In the genomic region with DNA sequence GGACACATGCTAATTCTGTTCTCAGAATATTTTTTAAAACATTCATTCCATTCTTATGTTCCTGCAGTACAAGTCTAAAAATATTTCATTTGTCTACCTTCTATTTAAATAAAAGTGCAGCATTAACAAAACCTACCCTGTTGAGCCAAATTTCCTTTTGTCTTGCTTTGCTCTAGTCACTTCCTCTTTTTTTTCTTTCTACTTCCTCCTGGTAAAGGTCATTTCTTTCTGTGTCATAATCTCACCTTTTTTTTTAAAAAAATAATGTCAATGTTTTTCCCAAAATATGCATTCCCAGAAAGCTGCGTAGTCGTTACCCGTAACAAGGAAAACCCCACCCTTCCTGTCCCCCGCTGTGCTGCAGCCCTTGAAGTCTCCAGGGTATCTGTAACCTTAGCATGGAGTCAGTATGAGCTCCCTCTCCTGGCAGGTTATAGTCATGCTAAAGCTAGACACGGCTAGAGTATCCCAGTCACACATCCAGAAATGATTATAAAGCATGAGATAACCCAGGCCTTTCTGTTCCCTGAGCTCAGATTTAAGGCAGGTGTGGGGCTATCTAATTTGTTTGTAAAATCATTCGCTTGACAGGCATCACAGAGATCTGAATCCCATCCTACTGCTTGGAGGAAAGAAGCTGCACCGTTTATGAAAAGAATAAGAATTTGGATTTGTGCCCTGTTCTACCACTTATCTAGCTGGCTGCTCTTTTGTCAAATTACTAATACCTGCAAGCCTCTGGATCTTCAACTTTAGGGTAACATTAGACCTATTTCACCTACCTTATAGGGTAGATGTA, we compare ENCODE assay signal across 1 cellular context.
TF ChIP-seq lines count a peak whose summit lies in the region.

No MANE protein-coding gene starts in this region.

TF ChIP-seq in K562, 482 proteins besides CTCF, POLR2A, EP300 and RAD21 (continued from another document and continues in another):
- TF ChIP-seq JUNB (CRISPR knock-in tag; conservative IDR thresholded peaks at IDR 0.05) (no peak), HMG20B (CRISPR knock-in tag; IDR thresholded peaks at IDR 0.05) (no peak), ZNF41 (CRISPR knock-in tag; conservative IDR thresholded peaks at IDR 0.05) (peak; percentile 77), DIDO1 (tag; IDR thresholded peaks at IDR 0.05; ENCODE audit: low read depth) (no peak), ZBTB8A (IDR thresholded peaks at IDR 0.05; ENCODE audit: partially characterized antibody) (no peak), SOX6 (IDR thresholded peaks at IDR 0.05) (peak; percentile 80; the same call in 1 of the 2 replicates), KDM4B (IDR thresholded peaks at IDR 0.05; ENCODE audit: borderline replicate concordance in 2 of 2, low read depth in 1 of 2) (no peak), ZNF384 (IDR thresholded peaks at IDR 0.05; ENCODE audit: low read depth, low read length) (peak; percentile 94), HNRNPL (IDR thresholded peaks at IDR 0.05; ENCODE audit: low read depth, low read length) (no peak), ZNF239 (CRISPR knock-in tag; IDR thresholded peaks at IDR 0.05) (peak; percentile 66), KDM1A (IDR thresholded peaks at IDR 0.05) (peak; percentile 48 to 58; a peak in 3 of 4 replicates), U2AF2 (optimal IDR thresholded peaks at IDR 0.05; ENCODE audit: low read depth, low read length) (no peak), MXI1 (IDR thresholded peaks at IDR 0.05; ENCODE audit: low read depth, low read length) (no peak), FOXM1 (IDR thresholded peaks at IDR 0.05; ENCODE audit: low read depth) (peak; percentile 79; the same call in 1 of the 2 replicates), FOXM1 (CRISPR knock-in tag; IDR thresholded peaks at IDR 0.05; ENCODE audit: low read depth) (no peak), ZNF3 (CRISPR knock-in tag; IDR thresholded peaks at IDR 0.05) (no peak), MEIS2 (IDR thresholded peaks at IDR 0.05; ENCODE audit: partially characterized antibody) (peak; percentile 11), ZNF778 (CRISPR knock-in tag; IDR thresholded peaks at IDR 0.05) (no peak), ZEB2 (IDR thresholded peaks at IDR 0.05) (peak; percentile 79), PYGO2 (tag; IDR thresholded peaks at IDR 0.05) (peak; percentile 52; the same call in 1 of the 2 replicates), GABPA (tag; conservative IDR thresholded peaks at IDR 0.05; ENCODE audit: low read depth) (peak; percentile 92), SREBF2 (CRISPR knock-in tag; IDR thresholded peaks at IDR 0.05) (no peak), TAF9B (IDR thresholded peaks at IDR 0.05; ENCODE audit: partially characterized antibody) (peak; percentile 60), CEBPG (CRISPR knock-in tag; IDR thresholded peaks at IDR 0.05) (no peak), CEBPG (tag; conservative IDR thresholded peaks at IDR 0.05 in 1 of 2, IDR thresholded peaks at IDR 0.05 in 1 of 2) (peak in 1 of 2 experiments; percentile 42; a peak in 1 of 4 replicates), ZNF263 (CRISPR knock-in tag; IDR thresholded peaks at IDR 0.05; ENCODE audit: borderline replicate concordance) (peak; percentile 18; the same call in 1 of the 2 replicates), BCOR (IDR thresholded peaks at IDR 0.05) (no peak; the same call in 1 of the 2 replicates), HDAC8 (tag; IDR thresholded peaks at IDR 0.05) (no peak; the same call in 1 of the 2 replicates)
- TF ChIP-seq, protein P1, sequence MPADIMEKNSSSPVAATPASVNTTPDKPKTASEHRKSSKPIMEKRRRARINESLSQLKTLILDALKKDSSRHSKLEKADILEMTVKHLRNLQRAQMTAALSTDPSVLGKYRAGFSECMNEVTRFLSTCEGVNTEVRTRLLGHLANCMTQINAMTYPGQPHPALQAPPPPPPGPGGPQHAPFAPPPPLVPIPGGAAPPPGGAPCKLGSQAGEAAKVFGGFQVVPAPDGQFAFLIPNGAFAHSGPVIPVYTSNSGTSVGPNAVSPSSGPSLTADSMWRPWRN (IDR thresholded peaks at IDR 0.05; ENCODE audit: low read depth): no peak
- TF ChIP-seq, protein P2, sequence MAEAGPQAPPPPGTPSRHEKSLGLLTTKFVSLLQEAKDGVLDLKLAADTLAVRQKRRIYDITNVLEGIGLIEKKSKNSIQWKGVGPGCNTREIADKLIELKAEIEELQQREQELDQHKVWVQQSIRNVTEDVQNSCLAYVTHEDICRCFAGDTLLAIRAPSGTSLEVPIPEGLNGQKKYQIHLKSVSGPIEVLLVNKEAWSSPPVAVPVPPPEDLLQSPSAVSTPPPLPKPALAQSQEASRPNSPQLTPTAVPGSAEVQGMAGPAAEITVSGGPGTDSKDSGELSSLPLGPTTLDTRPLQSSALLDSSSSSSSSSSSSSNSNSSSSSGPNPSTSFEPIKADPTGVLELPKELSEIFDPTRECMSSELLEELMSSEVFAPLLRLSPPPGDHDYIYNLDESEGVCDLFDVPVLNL (CRISPR knock-in tag; IDR thresholded peaks at IDR 0.05; ENCODE audit: low read depth): no peak
- TF ChIP-seq, protein P3, sequence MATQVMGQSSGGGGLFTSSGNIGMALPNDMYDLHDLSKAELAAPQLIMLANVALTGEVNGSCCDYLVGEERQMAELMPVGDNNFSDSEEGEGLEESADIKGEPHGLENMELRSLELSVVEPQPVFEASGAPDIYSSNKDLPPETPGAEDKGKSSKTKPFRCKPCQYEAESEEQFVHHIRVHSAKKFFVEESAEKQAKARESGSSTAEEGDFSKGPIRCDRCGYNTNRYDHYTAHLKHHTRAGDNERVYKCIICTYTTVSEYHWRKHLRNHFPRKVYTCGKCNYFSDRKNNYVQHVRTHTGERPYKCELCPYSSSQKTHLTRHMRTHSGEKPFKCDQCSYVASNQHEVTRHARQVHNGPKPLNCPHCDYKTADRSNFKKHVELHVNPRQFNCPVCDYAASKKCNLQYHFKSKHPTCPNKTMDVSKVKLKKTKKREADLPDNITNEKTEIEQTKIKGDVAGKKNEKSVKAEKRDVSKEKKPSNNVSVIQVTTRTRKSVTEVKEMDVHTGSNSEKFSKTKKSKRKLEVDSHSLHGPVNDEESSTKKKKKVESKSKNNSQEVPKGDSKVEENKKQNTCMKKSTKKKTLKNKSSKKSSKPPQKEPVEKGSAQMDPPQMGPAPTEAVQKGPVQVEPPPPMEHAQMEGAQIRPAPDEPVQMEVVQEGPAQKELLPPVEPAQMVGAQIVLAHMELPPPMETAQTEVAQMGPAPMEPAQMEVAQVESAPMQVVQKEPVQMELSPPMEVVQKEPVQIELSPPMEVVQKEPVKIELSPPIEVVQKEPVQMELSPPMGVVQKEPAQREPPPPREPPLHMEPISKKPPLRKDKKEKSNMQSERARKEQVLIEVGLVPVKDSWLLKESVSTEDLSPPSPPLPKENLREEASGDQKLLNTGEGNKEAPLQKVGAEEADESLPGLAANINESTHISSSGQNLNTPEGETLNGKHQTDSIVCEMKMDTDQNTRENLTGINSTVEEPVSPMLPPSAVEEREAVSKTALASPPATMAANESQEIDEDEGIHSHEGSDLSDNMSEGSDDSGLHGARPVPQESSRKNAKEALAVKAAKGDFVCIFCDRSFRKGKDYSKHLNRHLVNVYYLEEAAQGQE (CRISPR knock-in tag; IDR thresholded peaks at IDR 0.05; ENCODE audit: low read depth): no peak
- TF ChIP-seq, protein P4, sequence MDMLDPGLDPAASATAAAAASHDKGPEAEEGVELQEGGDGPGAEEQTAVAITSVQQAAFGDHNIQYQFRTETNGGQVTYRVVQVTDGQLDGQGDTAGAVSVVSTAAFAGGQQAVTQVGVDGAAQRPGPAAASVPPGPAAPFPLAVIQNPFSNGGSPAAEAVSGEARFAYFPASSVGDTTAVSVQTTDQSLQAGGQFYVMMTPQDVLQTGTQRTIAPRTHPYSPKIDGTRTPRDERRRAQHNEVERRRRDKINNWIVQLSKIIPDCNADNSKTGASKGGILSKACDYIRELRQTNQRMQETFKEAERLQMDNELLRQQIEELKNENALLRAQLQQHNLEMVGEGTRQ (CRISPR knock-in tag; IDR thresholded peaks at IDR 0.05): no peak
- TF ChIP-seq, protein P5, sequence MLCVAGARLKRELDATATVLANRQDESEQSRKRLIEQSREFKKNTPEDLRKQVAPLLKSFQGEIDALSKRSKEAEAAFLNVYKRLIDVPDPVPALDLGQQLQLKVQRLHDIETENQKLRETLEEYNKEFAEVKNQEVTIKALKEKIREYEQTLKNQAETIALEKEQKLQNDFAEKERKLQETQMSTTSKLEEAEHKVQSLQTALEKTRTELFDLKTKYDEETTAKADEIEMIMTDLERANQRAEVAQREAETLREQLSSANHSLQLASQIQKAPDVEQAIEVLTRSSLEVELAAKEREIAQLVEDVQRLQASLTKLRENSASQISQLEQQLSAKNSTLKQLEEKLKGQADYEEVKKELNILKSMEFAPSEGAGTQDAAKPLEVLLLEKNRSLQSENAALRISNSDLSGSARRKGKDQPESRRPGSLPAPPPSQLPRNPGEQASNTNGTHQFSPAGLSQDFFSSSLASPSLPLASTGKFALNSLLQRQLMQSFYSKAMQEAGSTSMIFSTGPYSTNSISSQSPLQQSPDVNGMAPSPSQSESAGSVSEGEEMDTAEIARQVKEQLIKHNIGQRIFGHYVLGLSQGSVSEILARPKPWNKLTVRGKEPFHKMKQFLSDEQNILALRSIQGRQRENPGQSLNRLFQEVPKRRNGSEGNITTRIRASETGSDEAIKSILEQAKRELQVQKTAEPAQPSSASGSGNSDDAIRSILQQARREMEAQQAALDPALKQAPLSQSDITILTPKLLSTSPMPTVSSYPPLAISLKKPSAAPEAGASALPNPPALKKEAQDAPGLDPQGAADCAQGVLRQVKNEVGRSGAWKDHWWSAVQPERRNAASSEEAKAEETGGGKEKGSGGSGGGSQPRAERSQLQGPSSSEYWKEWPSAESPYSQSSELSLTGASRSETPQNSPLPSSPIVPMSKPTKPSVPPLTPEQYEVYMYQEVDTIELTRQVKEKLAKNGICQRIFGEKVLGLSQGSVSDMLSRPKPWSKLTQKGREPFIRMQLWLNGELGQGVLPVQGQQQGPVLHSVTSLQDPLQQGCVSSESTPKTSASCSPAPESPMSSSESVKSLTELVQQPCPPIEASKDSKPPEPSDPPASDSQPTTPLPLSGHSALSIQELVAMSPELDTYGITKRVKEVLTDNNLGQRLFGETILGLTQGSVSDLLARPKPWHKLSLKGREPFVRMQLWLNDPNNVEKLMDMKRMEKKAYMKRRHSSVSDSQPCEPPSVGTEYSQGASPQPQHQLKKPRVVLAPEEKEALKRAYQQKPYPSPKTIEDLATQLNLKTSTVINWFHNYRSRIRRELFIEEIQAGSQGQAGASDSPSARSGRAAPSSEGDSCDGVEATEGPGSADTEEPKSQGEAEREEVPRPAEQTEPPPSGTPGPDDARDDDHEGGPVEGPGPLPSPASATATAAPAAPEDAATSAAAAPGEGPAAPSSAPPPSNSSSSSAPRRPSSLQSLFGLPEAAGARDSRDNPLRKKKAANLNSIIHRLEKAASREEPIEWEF (CRISPR knock-in tag; IDR thresholded peaks at IDR 0.05): no peak
- TF ChIP-seq, protein P6, sequence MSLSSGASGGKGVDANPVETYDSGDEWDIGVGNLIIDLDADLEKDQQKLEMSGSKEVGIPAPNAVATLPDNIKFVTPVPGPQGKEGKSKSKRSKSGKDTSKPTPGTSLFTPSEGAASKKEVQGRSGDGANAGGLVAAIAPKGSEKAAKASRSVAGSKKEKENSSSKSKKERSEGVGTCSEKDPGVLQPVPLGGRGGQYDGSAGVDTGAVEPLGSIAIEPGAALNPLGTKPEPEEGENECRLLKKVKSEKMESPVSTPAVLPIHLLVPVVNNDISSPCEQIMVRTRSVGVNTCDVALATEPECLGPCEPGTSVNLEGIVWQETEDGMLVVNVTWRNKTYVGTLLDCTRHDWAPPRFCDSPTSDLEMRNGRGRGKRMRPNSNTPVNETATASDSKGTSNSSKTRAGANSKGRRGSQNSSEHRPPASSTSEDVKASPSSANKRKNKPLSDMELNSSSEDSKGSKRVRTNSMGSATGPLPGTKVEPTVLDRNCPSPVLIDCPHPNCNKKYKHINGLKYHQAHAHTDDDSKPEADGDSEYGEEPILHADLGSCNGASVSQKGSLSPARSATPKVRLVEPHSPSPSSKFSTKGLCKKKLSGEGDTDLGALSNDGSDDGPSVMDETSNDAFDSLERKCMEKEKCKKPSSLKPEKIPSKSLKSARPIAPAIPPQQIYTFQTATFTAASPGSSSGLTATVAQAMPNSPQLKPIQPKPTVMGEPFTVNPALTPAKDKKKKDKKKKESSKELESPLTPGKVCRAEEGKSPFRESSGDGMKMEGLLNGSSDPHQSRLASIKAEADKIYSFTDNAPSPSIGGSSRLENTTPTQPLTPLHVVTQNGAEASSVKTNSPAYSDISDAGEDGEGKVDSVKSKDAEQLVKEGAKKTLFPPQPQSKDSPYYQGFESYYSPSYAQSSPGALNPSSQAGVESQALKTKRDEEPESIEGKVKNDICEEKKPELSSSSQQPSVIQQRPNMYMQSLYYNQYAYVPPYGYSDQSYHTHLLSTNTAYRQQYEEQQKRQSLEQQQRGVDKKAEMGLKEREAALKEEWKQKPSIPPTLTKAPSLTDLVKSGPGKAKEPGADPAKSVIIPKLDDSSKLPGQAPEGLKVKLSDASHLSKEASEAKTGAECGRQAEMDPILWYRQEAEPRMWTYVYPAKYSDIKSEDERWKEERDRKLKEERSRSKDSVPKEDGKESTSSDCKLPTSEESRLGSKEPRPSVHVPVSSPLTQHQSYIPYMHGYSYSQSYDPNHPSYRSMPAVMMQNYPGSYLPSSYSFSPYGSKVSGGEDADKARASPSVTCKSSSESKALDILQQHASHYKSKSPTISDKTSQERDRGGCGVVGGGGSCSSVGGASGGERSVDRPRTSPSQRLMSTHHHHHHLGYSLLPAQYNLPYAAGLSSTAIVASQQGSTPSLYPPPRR (CRISPR knock-in tag; IDR thresholded peaks at IDR 0.05; ENCODE audit: borderline replicate concordance): no peak
- TF ChIP-seq, protein P7, sequence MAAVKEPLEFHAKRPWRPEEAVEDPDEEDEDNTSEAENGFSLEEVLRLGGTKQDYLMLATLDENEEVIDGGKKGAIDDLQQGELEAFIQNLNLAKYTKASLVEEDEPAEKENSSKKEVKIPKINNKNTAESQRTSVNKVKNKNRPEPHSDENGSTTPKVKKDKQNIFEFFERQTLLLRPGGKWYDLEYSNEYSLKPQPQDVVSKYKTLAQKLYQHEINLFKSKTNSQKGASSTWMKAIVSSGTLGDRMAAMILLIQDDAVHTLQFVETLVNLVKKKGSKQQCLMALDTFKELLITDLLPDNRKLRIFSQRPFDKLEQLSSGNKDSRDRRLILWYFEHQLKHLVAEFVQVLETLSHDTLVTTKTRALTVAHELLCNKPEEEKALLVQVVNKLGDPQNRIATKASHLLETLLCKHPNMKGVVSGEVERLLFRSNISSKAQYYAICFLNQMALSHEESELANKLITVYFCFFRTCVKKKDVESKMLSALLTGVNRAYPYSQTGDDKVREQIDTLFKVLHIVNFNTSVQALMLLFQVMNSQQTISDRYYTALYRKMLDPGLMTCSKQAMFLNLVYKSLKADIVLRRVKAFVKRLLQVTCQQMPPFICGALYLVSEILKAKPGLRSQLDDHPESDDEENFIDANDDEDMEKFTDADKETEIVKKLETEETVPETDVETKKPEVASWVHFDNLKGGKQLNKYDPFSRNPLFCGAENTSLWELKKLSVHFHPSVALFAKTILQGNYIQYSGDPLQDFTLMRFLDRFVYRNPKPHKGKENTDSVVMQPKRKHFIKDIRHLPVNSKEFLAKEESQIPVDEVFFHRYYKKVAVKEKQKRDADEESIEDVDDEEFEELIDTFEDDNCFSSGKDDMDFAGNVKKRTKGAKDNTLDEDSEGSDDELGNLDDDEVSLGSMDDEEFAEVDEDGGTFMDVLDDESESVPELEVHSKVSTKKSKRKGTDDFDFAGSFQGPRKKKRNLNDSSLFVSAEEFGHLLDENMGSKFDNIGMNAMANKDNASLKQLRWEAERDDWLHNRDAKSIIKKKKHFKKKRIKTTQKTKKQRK (IDR thresholded peaks at IDR 0.05; ENCODE audit: borderline replicate concordance, low read depth, low read length): no peak
- TF ChIP-seq, protein P8, sequence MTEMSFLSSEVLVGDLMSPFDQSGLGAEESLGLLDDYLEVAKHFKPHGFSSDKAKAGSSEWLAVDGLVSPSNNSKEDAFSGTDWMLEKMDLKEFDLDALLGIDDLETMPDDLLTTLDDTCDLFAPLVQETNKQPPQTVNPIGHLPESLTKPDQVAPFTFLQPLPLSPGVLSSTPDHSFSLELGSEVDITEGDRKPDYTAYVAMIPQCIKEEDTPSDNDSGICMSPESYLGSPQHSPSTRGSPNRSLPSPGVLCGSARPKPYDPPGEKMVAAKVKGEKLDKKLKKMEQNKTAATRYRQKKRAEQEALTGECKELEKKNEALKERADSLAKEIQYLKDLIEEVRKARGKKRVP (CRISPR knock-in tag; IDR thresholded peaks at IDR 0.05): peak; percentile 60; the same call in 1 of the 2 replicates
